Comparison of ENCODE assay signal across 8 cellular contexts in the genomic region with DNA sequence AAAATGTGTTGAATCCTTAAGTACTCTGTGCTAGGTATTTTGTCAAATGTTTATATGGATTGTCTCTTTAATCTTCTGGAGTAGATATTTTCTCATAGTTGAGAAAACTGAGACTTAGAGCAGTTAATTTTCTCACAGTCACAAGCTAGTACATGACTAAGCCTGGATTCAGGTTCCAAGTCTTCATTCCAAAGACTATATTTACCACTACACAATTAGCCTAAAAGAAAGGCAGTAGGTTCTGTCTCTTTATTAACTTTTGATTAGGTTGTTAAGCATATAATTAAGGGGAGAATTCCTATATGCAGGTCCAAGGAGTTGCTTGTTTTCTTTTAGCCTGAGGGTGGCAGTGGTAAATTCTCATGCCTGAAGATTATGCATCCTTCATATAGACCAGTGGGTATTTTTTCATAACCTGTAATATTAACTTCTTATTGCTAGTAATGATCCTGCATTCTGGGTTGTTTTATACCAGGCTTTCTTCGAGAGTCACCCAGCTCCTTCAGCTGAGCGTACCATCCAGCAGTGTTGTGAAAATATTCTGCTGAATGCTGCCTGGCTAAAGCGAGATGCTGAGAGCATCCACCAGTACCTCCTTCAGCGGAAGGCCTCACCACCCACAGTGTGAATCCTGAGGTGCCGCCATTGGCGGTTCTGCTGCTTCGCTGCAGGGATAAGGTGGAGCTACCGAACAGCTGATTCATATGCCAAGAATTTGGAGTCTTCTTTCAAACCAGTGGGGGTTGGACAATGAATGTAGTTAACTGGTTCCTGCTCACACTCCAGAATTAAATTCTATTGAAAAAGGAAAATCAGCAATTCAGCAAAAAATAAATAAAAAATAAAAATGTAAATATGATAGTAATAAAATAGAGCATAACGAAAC. TPM values are rescaled to one million over a fixed set of nuclear protein-coding genes. Genes with fewer than 3 reads are reported as not detected.
DNase-seq lines count a peak whose midpoint lies in the region; ATAC-seq, FAIRE-seq and TF ChIP-seq lines count a peak whose summit lies in the region.

No MANE protein-coding gene starts in this region.

- no peaks in the 10 kb centered on the region for H3K27me3 ChIP-seq in transverse colon

- in situ Hi-C loops in transverse colon (cut with MboI; ENCODE audit: low pct_ligation_motif_present in 1 of 4, low pct_unique_long_range_greater_than_20kb in 1 of 4, low sequenced_read_pairs in 3 of 4) = loop anchor here (25.0 kb wide), 4 partner anchors 109 to 384 kb away; no protein-coding TSS in a partner anchor

- no peak overlapping the region for H3K9ac ChIP-seq in kidney (ENCODE audit: low read length in 2 of 2)

- TF ChIP-seq CTCF in kidney (IDR thresholded peaks at IDR 0.05; ENCODE audit: borderline replicate concordance, extremely low read depth, insufficient read depth) (no peak), transverse colon (IDR thresholded peaks at IDR 0.05) (no peak)

- no peak for TF ChIP-seq EP300 in transverse colon (IDR thresholded peaks at IDR 0.05; ENCODE audit: low read depth)

- H3K27ac ChIP-seq in kidney (ENCODE audit: low read depth in 2 of 2, low read length in 2 of 2) (peak overlapping the region in 1 of 2 donors; percentile 1), transverse colon (peak overlapping the region; percentile 30 to 67 (median 48))

- DNase-seq in HT-29 (ENCODE audit: low spot score) (peak; percentile 56), astrocyte of the hippocampus (ENCODE audit: low read depth, low spot score) (peak; percentile 96), kidney (peak; percentile 77), transverse colon (no peak), GM19239 (ENCODE audit: insufficient read length, low spot score) (no peak)
- no peak for DNase-seq in effector CD8-positive, alpha-beta T cell (lab: John Stamatoyannopoulos, UW)

- peaks cover 0 to 3% of the 10 kb centered on the region in 2 donors for H3K4me1 ChIP-seq in kidney (ENCODE audit: control insufficient read depth in 1 of 2, insufficient read depth in 1 of 2, low read depth in 1 of 2, low read length in 2 of 2)
- peaks cover 2 to 12% (median 8%) of the 10 kb centered on the region in 4 donors for H3K4me1 ChIP-seq in transverse colon

- H3K9me3 ChIP-seq in kidney (ENCODE audit: control insufficient read depth in 1 of 2, low read length in 2 of 2) (no peaks in the 10 kb centered on the region), transverse colon (no peaks in the 10 kb centered on the region)

- peak; percentile 84 for FAIRE-seq in A204.1 (lab: Jason Lieb, UNC)
- no peak for FAIRE-seq in kidney (lab: Jason Lieb, UNC)
- no peak for FAIRE-seq in GM19239 (lab: Jason Lieb, UNC)

- no peak for ATAC-seq in GM18502 (IDR thresholded peaks at IDR 0.05; ENCODE audit: poor library complexity, unreplicated experiment)

- 81 to 85% methylated on average over 6 to 9 of the region's 9 CpGs for WGBS in transverse colon (ENCODE audit: low coverage in 1 of 2), 2 donors

- no peak for TF ChIP-seq POLR2A in transverse colon (IDR thresholded peaks at IDR 0.05)

- H3K4me3 ChIP-seq in kidney (ENCODE audit: low read length in 2 of 2) (no peak overlapping the region), transverse colon (no peak overlapping the region)

- H3K36me3 ChIP-seq in kidney (ENCODE audit: control insufficient read depth in 1 of 2, insufficient read depth in 2 of 2, low read length in 2 of 2) = peaks cover 24 to 29% of the 10 kb centered on the region in 2 donors
- peaks cover 0 to 59% (median 13%) of the 10 kb centered on the region in 4 donors for H3K36me3 ChIP-seq in transverse colon

- intact Hi-C loops in kidney (cut with DNase I) (no loop called here), transverse colon (cut with DNase I; ENCODE audit: low total_unique reads) (no loop called here)

RNA-seq across cellular contexts. Expression of a gene that starts 28.2 kb away (rescaled TPM):
- 219 and 232 TPM in 2 replicates for total RNA-seq in HT-29 (2014; rRNA removed; shearing (Covaris generic))
- total RNA-seq in kidney (220 TPM), transverse colon (100 to 1,000 TPM in 3 of 4 donors, 10 to 100 TPM in 1; 39.2 to 176 (median 133) TPM)
- polyA plus RNA-seq in kidney (ENCODE audit: insufficient read depth, low read depth, low replicate concordance) = 49.1 TPM

Comparison
In these comparisons a context has a peak if more than half of its experiments do, and no peak if none do; other contexts are left out.
1. DNase-seq: peak in HT-29 (single experiment), astrocyte of the hippocampus (single experiment) and kidney (single experiment); none in transverse colon (single experiment), GM19239 (single experiment) and effector CD8-positive, alpha-beta T cell (single experiment).